ENCODE assay signal across 8 cellular contexts in genomic region chr11:60841797-60842687, GRCh38. TPM values are rescaled to one million over a fixed set of nuclear protein-coding genes. Genes with fewer than 3 reads are reported as not detected.
DNase-seq lines count a peak whose midpoint lies in the region; ATAC-seq and TF ChIP-seq lines count a peak whose summit lies in the region.

Gene CCDC86 (plus strand): TSS chr11:60842113. CDS start chr11:60842125, 12 bp downstream.

- H3K27me3 ChIP-seq in PC-3 (ENCODE audit: low read length): no peaks in the 10 kb centered on the region

- H3K9me3 ChIP-seq in PC-3 (ENCODE audit: low read length) (no peaks in the 10 kb centered on the region), mucosa of descending colon (no peaks in the 10 kb centered on the region)

- intact Hi-C loops in PC-3 (cut with micrococcal nuclease): no loop called here
- intact Hi-C loops in mucosa of descending colon (cut with DNase I, micrococcal nuclease): no loop called here

- no peaks in the 10 kb centered on the region for H3K9me2 ChIP-seq in PC-3 (replicated peaks; ENCODE audit: low read length)

- peak within 1 kb of the TSS; percentile 59 for H3K27ac ChIP-seq in PC-3 (ENCODE audit: low read length)

- no peaks in the 10 kb centered on the region for H3F3A ChIP-seq in PC-3 (ENCODE audit: low read length, unreplicated experiment)

- peak within 1 kb of the TSS; percentile 98 for H3K9ac ChIP-seq in PC-3 (ENCODE audit: low read length)

- DNase-seq in DMS 273 treated with DMSO at 0.1 percent for 48 hours (lab: John Stamatoyannopoulos, UW) (peak; percentile 67), HuH-7.5 (ENCODE audit: low spot score) (peak; percentile 100), PC-3 (peak; percentile 98), epithelial cell of proximal tubule (ENCODE audit: low read depth) (peak; percentile 48), mucosa of descending colon (peak; percentile 96 to 99 (median 97))
- peak; percentile 100 for DNase-seq in activated T-cell treated with anti-CD3 and anti-CD28 coated beads, Interleukin-2, amount 50 U/mL, for 1 hour
- DNase-seq in stimulated activated CD8-positive, alpha-beta memory T cell treated with anti-CD3 and anti-CD28 coated beads, Interleukin-4, amount 100 ng/mL, for 1 hour (ENCODE audit: low read depth in 2 of 2, low spot score in 1 of 2): peak; percentile 97 to 99

- peaks cover 15% of the 10 kb centered on the region for H4K20me1 ChIP-seq in PC-3 (ENCODE audit: low read length)

- POLR2A ChIA-PET in PC-3 (lab: Charles Lee; ENCODE audit: unreplicated experiment): no interaction called here

- peak within 1 kb of the TSS; percentile 70 for H2AFZ ChIP-seq in PC-3 (ENCODE audit: low read length)

- no peaks in the 10 kb centered on the region for H3K36me3 ChIP-seq in PC-3 (ENCODE audit: low read depth, low read length)
- H3K36me3 ChIP-seq in mucosa of descending colon (ENCODE audit: low read depth): no peaks in the 10 kb centered on the region

- peaks cover 51% of the 10 kb centered on the region for H3K79me2 ChIP-seq in PC-3 (ENCODE audit: low read length)

- no peak for TF ChIP-seq CTCF in PC-3 (conservative IDR thresholded peaks at IDR 0.05; ENCODE audit: low read depth, low read length)
- TF ChIP-seq CTCF in epithelial cell of proximal tubule (conservative IDR thresholded peaks at IDR 0.05; ENCODE audit: low read depth, low read length): no peak
- no peak for TF ChIP-seq CTCF in mucosa of descending colon (IDR thresholded peaks at IDR 0.05)

- CTCF ChIA-PET in PC-3 (lab: Charles Lee): interaction anchor here (1.4 to 2.1 kb wide), 2 partner anchors 46 to 57 kb away, joined by 4 to 10 read pairs; no protein-coding TSS in a partner anchor

- H3K4me1 ChIP-seq in PC-3 (ENCODE audit: insufficient read depth, low read length) (peaks cover 31% of the 10 kb centered on the region), mucosa of descending colon (ENCODE audit: low read depth) (peaks cover 29% of the 10 kb centered on the region)

- H3K4me3 ChIP-seq in PC-3 (ENCODE audit: low read length) (peak within 1 kb of the TSS; percentile 92), epithelial cell of proximal tubule (ENCODE audit: low read depth, low read length) (peak within 1 kb of the TSS; percentile 99), mucosa of descending colon (peak within 1 kb of the TSS; percentile 68)

- peak within 1 kb of the TSS; percentile 92 for H3K4me2 ChIP-seq in PC-3 (ENCODE audit: low read length)

- ATAC-seq in GM21526 (IDR thresholded peaks at IDR 0.05; ENCODE audit: low FRiP score, unreplicated experiment) (peak; percentile 79), PC-3 (peak; percentile 73), mucosa of descending colon (peak; percentile 98)

- TSS peak; percentile 70 for BruUV-seq in PC-3 (replicated peaks; lab: Mats Ljungman, UMichigan)

RNA-seq across cellular contexts. Expression of gene CCDC86, which starts in this region (rescaled TPM):
- total RNA-seq in PC-3 (2014; rRNA removed) (67.9 and 108 TPM in 2 replicates), epithelial cell of proximal tubule (38.6 and 61.5 TPM in 2 replicates), mucosa of descending colon (10 to 100 TPM in 2 of 3 donors, 1 to 10 TPM in 1; 8.8 to 14.9 (median 14.7) TPM)

Comparison
In these comparisons a context has a peak if more than half of its experiments do, and no peak if none do; other contexts are left out.
1. Peak in every context shown above with its lines: DNase-seq, ATAC-seq, H3K4me3 ChIP-seq and H3K27ac ChIP-seq.
2. DNase-seq: peak in every context shown above with its lines; median percentile 100 in HuH-7.5; 100 in activated T-cell treated with anti-CD3 and anti-CD28 coated beads, Interleukin-2, amount 50 U/mL, for 1 hour; 98 in PC-3; 98 in stimulated activated CD8-positive, alpha-beta memory T cell treated with anti-CD3 and anti-CD28 coated beads, Interleukin-4, amount 100 ng/mL, for 1 hour; 97 in mucosa of descending colon; 67 in DMS 273 treated with DMSO at 0.1 percent for 48 hours; 48 in epithelial cell of proximal tubule.